11 cellular contexts compared by ENCODE assay signal in genomic region chr10:28530751-28531150, GRCh38. TPM values are rescaled to one million over a fixed set of nuclear protein-coding genes. Genes with fewer than 3 reads are reported as not detected.
DNase-seq lines count a peak whose midpoint lies in the region; ATAC-seq, FAIRE-seq and TF ChIP-seq lines count a peak whose summit lies in the region.
"Had no signal": no experiment of that assay in that cellular context is flagged by ENCODE, and none has a peak within 500 bp of the region (broad histone marks: within the 10 kb centered on the region; RNA-seq: fewer than 3 reads in every experiment).

No MANE protein-coding gene starts in this region.

- H3K4me1 Mint-ChIP-seq in activated CD8-positive, alpha-beta T cell treated with anti-CD3 and anti-CD28 coated beads for 36 hours (ENCODE audit: low read depth) = peaks cover 37% of the 10 kb centered on the region

- peaks cover 48% of the 10 kb centered on the region for H3K36me3 Mint-ChIP-seq in activated CD8-positive, alpha-beta T cell treated with anti-CD3 and anti-CD28 coated beads for 36 hours (ENCODE audit: low read depth)

- CTCF ChIA-PET in activated CD8-positive, alpha-beta T cell treated with anti-CD3 and anti-CD28 coated beads for 36 hours (lab: Charles Lee) = interaction anchor here (0.6 kb wide), 1 partner anchor 1323 kb away, joined by 3 read pairs; no protein-coding TSS in a partner anchor

- H4K20me1 ChIP-seq in BLaER1 = peaks cover 23% of the 10 kb centered on the region

- peaks cover 17% of the 10 kb centered on the region for H3K36me3 ChIP-seq in BLaER1

- peaks cover 38% of the 10 kb centered on the region for H3K4me1 ChIP-seq in BLaER1

- POLR2A ChIA-PET in activated CD8-positive, alpha-beta T cell treated with anti-CD3 and anti-CD28 coated beads for 36 hours (lab: Charles Lee) = no interaction called here

- H3K9me3 Mint-ChIP-seq in activated CD8-positive, alpha-beta T cell treated with anti-CD3 and anti-CD28 coated beads for 36 hours = peaks cover 3% of the 10 kb centered on the region

- H3K27ac Mint-ChIP-seq in activated CD8-positive, alpha-beta T cell treated with anti-CD3 and anti-CD28 coated beads for 36 hours = no peak overlapping the region

- no peak for TF ChIP-seq POLR2A in GM12892 (IDR thresholded peaks at IDR 0.05; ENCODE audit: low read depth, low read length)

- H3K9me3 ChIP-seq in BLaER1 = peaks cover 10% of the 10 kb centered on the region
- H3K9me3 ChIP-seq: thyroid gland had no signal

- no peak overlapping the region for H3K4me3 ChIP-seq in BLaER1

- ATAC-seq in activated CD8-positive, alpha-beta T cell treated with anti-CD3 and anti-CD28 coated beads for 36 hours = no peak
- no peak for ATAC-seq in HG03460 (IDR thresholded peaks at IDR 0.05; ENCODE audit: unreplicated experiment)
- ATAC-seq in HG02610 (IDR thresholded peaks at IDR 0.05; ENCODE audit: unreplicated experiment) = no peak
- no peak for ATAC-seq in HG02970 (IDR thresholded peaks at IDR 0.05; ENCODE audit: low FRiP score, unreplicated experiment)

- no peaks in the 10 kb centered on the region for H3K27me3 Mint-ChIP-seq in activated CD8-positive, alpha-beta T cell treated with anti-CD3 and anti-CD28 coated beads for 36 hours

- no peak overlapping the region; the same call in 1 of the 2 replicates for H3K9ac ChIP-seq in BLaER1

- peak; percentile 33 for FAIRE-seq in GM12892 (lab: Jason Lieb, UNC)

- H3K27ac ChIP-seq in BLaER1 = no peak overlapping the region
- H3K27ac ChIP-seq: thyroid gland had no signal

- intact Hi-C loops in activated CD8-positive, alpha-beta T cell treated with anti-CD3 and anti-CD28 coated beads for 36 hours (cut with micrococcal nuclease) = no loop called here

- TF ChIP-seq CTCF in activated CD8-positive, alpha-beta T cell treated with anti-CD3 and anti-CD28 coated beads for 36 hours (IDR thresholded peaks at IDR 0.05) = no peak

- no peaks in the 10 kb centered on the region for H3K27me3 ChIP-seq in BLaER1
- H3K27me3 ChIP-seq: thyroid gland had no signal

- DNase-seq in GM12892 (ENCODE audit: insufficient read length) = no peak
- no peak for DNase-seq in activated CD8-positive, alpha-beta T cell treated with anti-CD3 and anti-CD28 coated beads for 36 hours
- DNase-seq in left kidney (ENCODE audit: low read depth, low spot score) = peak; percentile 10
- no peak for DNase-seq in HK-2 (ENCODE audit: unreplicated experiment)
- DNase-seq: NCI-H748 treated with DMSO at 0.1 percent for 48 hours, T1000, thyroid gland had no signal

- H3K4me2 ChIP-seq in BLaER1 = peak overlapping the region; percentile 82

- H3K4me3 Mint-ChIP-seq in activated CD8-positive, alpha-beta T cell treated with anti-CD3 and anti-CD28 coated beads for 36 hours = peak overlapping the region; percentile 97

RNA-seq across cellular contexts. Expression of gene WAC, which starts 2.2 kb away (rescaled TPM):
- polyA plus RNA-seq in GM12892 (2012; ENCODE audit: missing spikeins) = 77.0 TPM
- total RNA-seq in activated CD8-positive, alpha-beta T cell treated with anti-CD3 and anti-CD28 coated beads for 36 hours = 100 to 1,000 TPM in 1 of 2 experiments, 10 to 100 TPM in 1; 95.2 to 102 TPM
